ENCODE assay signal across 8 cellular contexts in genomic region chr2:8684885-8685696, GRCh38. TPM values are rescaled to one million over a fixed set of nuclear protein-coding genes. Genes with fewer than 3 reads are reported as not detected.
DNase-seq lines count a peak whose midpoint lies in the region; ATAC-seq and TF ChIP-seq lines count a peak whose summit lies in the region.

No MANE protein-coding gene starts in this region.

- H3K4me3 ChIP-seq in DOHH2 (ENCODE audit: low read length) (peak overlapping the region; percentile 85), Peyer's patch (peak overlapping the region; percentile 52 to 95 (median 64))

- peak overlapping the region; percentile 78 for H3K27ac ChIP-seq in DOHH2 (ENCODE audit: low read depth, low read length)
- peak overlapping the region; percentile 73 to 99 (median 96) for H3K27ac ChIP-seq in Peyer's patch

- H4K20me1 ChIP-seq in DOHH2 (ENCODE audit: control insufficient read depth, insufficient read depth, low read depth, low read length) = peaks cover 7% of the 10 kb centered on the region; the same call in 1 of the 2 replicates

- DNase-seq in HK-2 (ENCODE audit: unreplicated experiment) (peak; percentile 66), Peyer's patch (peak; percentile 29 to 91 (median 85)), left cardiac atrium (peak; percentile 76), posterior vena cava (ENCODE audit: low spot score) (peak; percentile 90), SIG-M5 (lab: John Stamatoyannopoulos, UW) (no peak), GM19238 (ENCODE audit: insufficient read length, low spot score) (no peak)

- H3K27me3 ChIP-seq in DOHH2 (ENCODE audit: control insufficient read depth, low read length) (no peaks in the 10 kb centered on the region), Peyer's patch (no peaks in the 10 kb centered on the region)

- H3K27me3 Mint-ChIP-seq in activated naive CD8-positive, alpha-beta T cell = peaks cover 3% of the 10 kb centered on the region

- no peaks in the 10 kb centered on the region for H3K9me3 ChIP-seq in DOHH2 (ENCODE audit: control insufficient read depth, insufficient read depth, low read length)
- no peaks in the 10 kb centered on the region for H3K9me3 ChIP-seq in Peyer's patch

- H3K4me1 Mint-ChIP-seq in activated naive CD8-positive, alpha-beta T cell (ENCODE audit: low read depth) = peaks cover 26% of the 10 kb centered on the region

- no peak for TF ChIP-seq CTCF in DOHH2 (IDR thresholded peaks at IDR 0.05; ENCODE audit: low read depth, low read length, poor library complexity, severe bottlenecking)
- no peak for TF ChIP-seq CTCF in Peyer's patch (IDR thresholded peaks at IDR 0.05)

- peaks cover 18% of the 10 kb centered on the region for H3K36me3 ChIP-seq in DOHH2 (ENCODE audit: control insufficient read depth, low read length)
- H3K36me3 ChIP-seq in Peyer's patch = no peaks in the 10 kb centered on the region

- intact Hi-C loops in left cardiac atrium (cut with DNase I) = loop anchor here (5.0 to 10.0 kb wide), 4 partner anchors 250 to 1483 kb away; no protein-coding TSS in a partner anchor
- intact Hi-C loops in posterior vena cava (cut with DNase I) = loop anchor here (5.0 kb wide), 1 partner anchor 1258 kb away; no protein-coding TSS in a partner anchor

- peak overlapping the region; percentile 97 for H3K27ac Mint-ChIP-seq in activated naive CD8-positive, alpha-beta T cell

- ATAC-seq in left cardiac atrium = peak; percentile 16 to 21

- peaks cover 18% of the 10 kb centered on the region for H3F3A ChIP-seq in DOHH2 (ENCODE audit: control insufficient read depth, insufficient read depth)

- H3K9me3 Mint-ChIP-seq in activated naive CD8-positive, alpha-beta T cell (ENCODE audit: low read depth) = no peaks in the 10 kb centered on the region

- peak in 1 of 2 donors; percentile 52 for TF ChIP-seq POLR2A in Peyer's patch (IDR thresholded peaks at IDR 0.05)

- H3K4me1 ChIP-seq in DOHH2 (ENCODE audit: control insufficient read depth, low read length) (peaks cover 26% of the 10 kb centered on the region), Peyer's patch (peaks cover 0 to 11% (median 5%) of the 10 kb centered on the region in 4 donors)

- H3K36me3 Mint-ChIP-seq in activated naive CD8-positive, alpha-beta T cell = peaks cover 2% of the 10 kb centered on the region

- H3K4me2 ChIP-seq in DOHH2 (ENCODE audit: low read length) = peak overlapping the region; percentile 90

- H3K9me2 ChIP-seq in DOHH2 (replicated peaks; ENCODE audit: control insufficient read depth, low read length) = no peaks in the 10 kb centered on the region

- H3K79me2 ChIP-seq in DOHH2 (ENCODE audit: control insufficient read depth, low read length) = peaks cover 30% of the 10 kb centered on the region

- peak overlapping the region; percentile 99 for H3K4me3 Mint-ChIP-seq in activated naive CD8-positive, alpha-beta T cell

RNA-seq across cellular contexts. Expression of gene ID2, which starts 3.2 kb away (rescaled TPM):
- total RNA-seq in Peyer's patch (100 to 1,000 TPM; 143 to 391 (median 188) TPM), left cardiac atrium (10 to 100 TPM; 47.5 to 68.2 TPM), posterior vena cava (100 to 1,000 TPM in 1 of 2 donors, 10 to 100 TPM in 1; 82.2 to 135 TPM)

Comparison
In these comparisons a context has a peak if more than half of its experiments do, and no peak if none do; other contexts are left out.
1. DNase-seq: peak in HK-2 (single experiment), Peyer's patch (3 of 3), left cardiac atrium (single experiment) and posterior vena cava (single experiment); none in SIG-M5 (single experiment) and GM19238 (single experiment).